Comparison of ENCODE assay signal across 8 cellular contexts in the genomic region with DNA sequence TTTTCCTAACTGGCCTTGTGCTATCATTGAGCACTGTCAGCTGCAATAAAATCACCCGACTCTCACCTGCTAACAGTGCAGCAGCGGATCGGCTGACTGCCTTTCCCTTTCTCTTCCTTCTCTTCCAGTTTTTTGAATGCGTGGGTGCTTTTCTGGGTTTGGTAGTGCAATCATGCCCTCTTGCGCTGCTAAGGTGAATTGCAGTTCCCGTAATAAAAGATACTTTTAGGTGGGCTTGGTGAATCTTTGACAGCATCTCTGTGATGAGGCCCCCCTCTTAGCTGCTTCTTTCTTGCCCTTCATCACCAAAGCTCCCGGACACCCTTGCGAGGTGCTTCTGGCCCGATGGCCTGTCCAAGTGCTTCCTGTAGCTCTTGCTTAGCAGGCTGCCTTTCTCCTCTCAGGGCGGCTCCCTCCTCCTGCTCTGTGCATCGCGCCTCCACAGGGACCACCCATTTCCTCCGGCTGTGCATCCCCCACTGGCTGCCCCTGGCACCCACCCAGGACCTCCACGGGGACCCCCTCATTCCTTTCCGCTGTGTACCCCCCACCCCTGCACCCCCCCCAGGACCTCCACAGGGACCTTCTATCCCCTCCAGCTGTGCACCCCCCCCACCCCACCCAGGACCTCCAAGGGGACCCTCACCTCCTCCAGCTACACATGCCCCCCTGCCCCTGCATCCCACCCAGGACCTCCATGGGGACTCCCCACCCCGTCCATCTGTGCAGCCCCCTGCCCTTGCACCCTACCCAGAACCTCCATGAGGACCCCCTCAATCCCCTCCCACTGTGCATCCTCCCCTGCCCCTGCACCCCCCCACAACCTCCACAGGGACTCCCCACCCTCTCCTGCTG. TPM values are rescaled to one million over a fixed set of nuclear protein-coding genes. Genes with fewer than 3 reads are reported as not detected.
A peak's percentile ranks its signal among the peaks of the same experiment; 100 is the strongest.
DNase-seq lines count a peak whose midpoint lies in the region; ATAC-seq and TF ChIP-seq lines count a peak whose summit lies in the region.

No MANE protein-coding gene starts in this region.

- TF ChIP-seq POLR2A in gastroesophageal sphincter (IDR thresholded peaks at IDR 0.05) = no peak

- peak; percentile 32 for ATAC-seq in gastroesophageal sphincter
- ATAC-seq in HG02798 (IDR thresholded peaks at IDR 0.05; ENCODE audit: poor library complexity, unreplicated experiment) = no peak
- no peak for ATAC-seq in GM18517 (IDR thresholded peaks at IDR 0.05; ENCODE audit: unreplicated experiment)

- CTCF ChIA-PET in Caco-2 (lab: Charles Lee) = interaction anchor here (1.0 to 2.6 kb wide), 5 partner anchors 24 to 82 kb away, joined by 3 to 13 read pairs (median 5); a partner anchor contains a TSS
- CTCF ChIA-PET in PC-9 (lab: Charles Lee) = interaction anchor here (0.5 to 1.4 kb wide), 6 partner anchors 85 to 1613 kb away, joined by 3 to 12 read pairs (median 4); no protein-coding TSS in a partner anchor

- no peaks in the 10 kb centered on the region for H3K9me3 Mint-ChIP-seq in Caco-2 (ENCODE audit: unreplicated experiment)
- no peaks in the 10 kb centered on the region for H3K9me3 Mint-ChIP-seq in activated naive CD4-positive, alpha-beta T cell treated with anti-CD3 and anti-CD28 coated beads, Interleukin-2, amount 50 U/mL, for 24 hours
- H3K9me3 Mint-ChIP-seq in osteocyte (ENCODE audit: unreplicated experiment) = no peaks in the 10 kb centered on the region

- H3K36me3 Mint-ChIP-seq in Caco-2 (ENCODE audit: insufficient read depth, unreplicated experiment) (peaks cover 16% of the 10 kb centered on the region), osteocyte (ENCODE audit: unreplicated experiment) (peaks cover 4% of the 10 kb centered on the region)
- no peaks in the 10 kb centered on the region for H3K36me3 Mint-ChIP-seq in activated naive CD4-positive, alpha-beta T cell treated with anti-CD3 and anti-CD28 coated beads, Interleukin-2, amount 50 U/mL, for 24 hours

- POLR2A ChIA-PET in Caco-2 (lab: Charles Lee) = no interaction called here
- POLR2A ChIA-PET in PC-9 (lab: Charles Lee; ENCODE audit: unreplicated experiment) = no interaction called here

- peak overlapping the region; percentile 63 for H3K4me2 ChIP-seq in PC-9

- no peak overlapping the region for H3K4me3 Mint-ChIP-seq in Caco-2 (ENCODE audit: unreplicated experiment)
- H3K4me3 Mint-ChIP-seq in activated naive CD4-positive, alpha-beta T cell treated with anti-CD3 and anti-CD28 coated beads, Interleukin-2, amount 50 U/mL, for 24 hours = peak overlapping the region; percentile 54
- no peak overlapping the region for H3K4me3 Mint-ChIP-seq in osteocyte (ENCODE audit: unreplicated experiment)

- 0 to 4% methylated on average over 5 to 10 of the region's 16 CpGs for WGBS in gastroesophageal sphincter (ENCODE audit: low coverage in 1 of 2), 2 donors

- no peak for TF ChIP-seq EP300 in gastroesophageal sphincter (IDR thresholded peaks at IDR 0.05)

- no peak overlapping the region for H3K4me3 ChIP-seq in Caco-2 (ENCODE audit: low read depth, low read length)
- H3K4me3 ChIP-seq in Jurkat, Clone E6-1 (ENCODE audit: low read length) = no peak overlapping the region
- H3K4me3 ChIP-seq in PC-9 = no peak overlapping the region
- H3K4me3 ChIP-seq in gastroesophageal sphincter = peak overlapping the region in 1 of 2 donors; percentile 36

- H3K27me3 Mint-ChIP-seq in Caco-2 (ENCODE audit: insufficient read depth, unreplicated experiment) (peaks cover 7% of the 10 kb centered on the region), osteocyte (ENCODE audit: unreplicated experiment) (peaks cover 35% of the 10 kb centered on the region)
- peaks cover 4% of the 10 kb centered on the region for H3K27me3 Mint-ChIP-seq in activated naive CD4-positive, alpha-beta T cell treated with anti-CD3 and anti-CD28 coated beads, Interleukin-2, amount 50 U/mL, for 24 hours

- H3K79me2 ChIP-seq in PC-9 (ENCODE audit: low read depth) = no peaks in the 10 kb centered on the region

- H3K27ac ChIP-seq in PC-9 (no peak overlapping the region), gastroesophageal sphincter (peak overlapping the region in 1 of 4 donors; percentile 14)

- no peaks in the 10 kb centered on the region for H3K9me2 ChIP-seq in PC-9 (ENCODE audit: insufficient read depth)

- BruUV-seq in Caco-2 (replicated peaks; lab: Mats Ljungman, UMichigan) = no TSS peak
- BruUV-seq in PC-9 (replicated peaks; lab: Mats Ljungman, UMichigan) = no TSS peak

- H2AFZ ChIP-seq in PC-9 = no peak overlapping the region

- H3K9me3 ChIP-seq in Caco-2 (no peaks in the 10 kb centered on the region), PC-9 (ENCODE audit: insufficient read depth, low read depth) (no peaks in the 10 kb centered on the region), gastroesophageal sphincter (no peaks in the 10 kb centered on the region)

- no peaks in the 10 kb centered on the region for H3K27me3 ChIP-seq in Caco-2 (replicated peaks; ENCODE audit: control insufficient read depth, insufficient read depth, low read length)
- H3K27me3 ChIP-seq in PC-9 (ENCODE audit: insufficient read depth, low read depth) = peaks cover 34% of the 10 kb centered on the region; the same call in 1 of the 2 replicates
- H3K27me3 ChIP-seq in gastroesophageal sphincter = no peaks in the 10 kb centered on the region

- H3K4me1 Mint-ChIP-seq in Caco-2 (ENCODE audit: low read depth, unreplicated experiment) (peaks cover 23% of the 10 kb centered on the region), osteocyte (ENCODE audit: unreplicated experiment) (peaks cover 4% of the 10 kb centered on the region)
- H3K4me1 Mint-ChIP-seq in activated naive CD4-positive, alpha-beta T cell treated with anti-CD3 and anti-CD28 coated beads, Interleukin-2, amount 50 U/mL, for 24 hours = peaks cover 10% of the 10 kb centered on the region

- DNase-seq in Caco-2 = peak in 1 of 2 experiments; percentile 55
- DNase-seq in Jurkat, Clone E6-1 (ENCODE audit: low read depth, low spot score) = peak; percentile 49
- peak in 1 of 2 experiments; percentile 47 for DNase-seq in PC-9
- DNase-seq in osteocyte (ENCODE audit: extremely low spot score, unreplicated experiment) = no peak

- H3K27ac Mint-ChIP-seq in Caco-2 (ENCODE audit: unreplicated experiment) (no peak overlapping the region), osteocyte (ENCODE audit: unreplicated experiment) (no peak overlapping the region)
- H3K27ac Mint-ChIP-seq in activated naive CD4-positive, alpha-beta T cell treated with anti-CD3 and anti-CD28 coated beads, Interleukin-2, amount 50 U/mL, for 24 hours = no peak overlapping the region

- H4K20me1 ChIP-seq in PC-9 (ENCODE audit: insufficient read depth) = peaks cover 3% of the 10 kb centered on the region; the same call in 1 of the 2 replicates

- peaks cover 5% of the 10 kb centered on the region; the same call in 1 of the 2 replicates for H3F3A ChIP-seq in PC-9 (ENCODE audit: insufficient read depth, low read depth)

- TF ChIP-seq CTCF in Caco-2 (IDR thresholded peaks at IDR 0.05; ENCODE audit: insufficient read depth in 1 of 2, low read depth in 1 of 2, low read length in 1 of 2, severe bottlenecking in 1 of 2, unreplicated experiment in 1 of 2) = peak; percentile 82 to 85
- peak; percentile 96 for TF ChIP-seq CTCF in PC-9 (conservative IDR thresholded peaks at IDR 0.05)
- peak in 3 of 4 experiments; percentile 91 to 94 (median 93) for TF ChIP-seq CTCF in gastroesophageal sphincter (IDR thresholded peaks at IDR 0.05)
- TF ChIP-seq CTCF in osteocyte (IDR thresholded peaks at IDR 0.05) = peak; percentile 84

- peaks cover 14% of the 10 kb centered on the region for H3K4me1 ChIP-seq in Caco-2
- no peaks in the 10 kb centered on the region for H3K4me1 ChIP-seq in PC-9 (replicated peaks; ENCODE audit: insufficient read depth)
- peaks cover 0 to 56% (median 22%) of the 10 kb centered on the region in 3 donors for H3K4me1 ChIP-seq in gastroesophageal sphincter

- intact Hi-C loops in Caco-2 (cut with micrococcal nuclease; ENCODE audit: unreplicated experiment) (loop anchor here (1.0 to 5.0 kb wide), 5 partner anchors 24 to 755 kb away; no protein-coding TSS in a partner anchor), PC-9 (cut with micrococcal nuclease; ENCODE audit: unreplicated experiment) (loop anchor here (1.0 to 10.0 kb wide), 7 partner anchors 24 to 1507 kb away; a partner anchor contains a TSS)

- H3K36me3 ChIP-seq in Caco-2 (ENCODE audit: control insufficient read depth, insufficient read depth, low read length) = no peaks in the 10 kb centered on the region
- no peaks in the 10 kb centered on the region for H3K36me3 ChIP-seq in PC-9 (ENCODE audit: low read depth)
- no peaks in the 10 kb centered on the region for H3K36me3 ChIP-seq in gastroesophageal sphincter

RNA-seq across cellular contexts. Expression of a gene that starts 50.8 kb away (rescaled TPM):
- total RNA-seq in Caco-2 (2022) (1,713 and 1,899 TPM in 2 replicates), PC-9 (2021) (1,195 and 1,662 TPM in 2 replicates), gastroesophageal sphincter (100 to 1,000 TPM; 679 to 924 (median 775) TPM), osteocyte (1,247 and 1,287 TPM in 2 replicates)
- polyA plus RNA-seq in Jurkat, Clone E6-1 (2012; ENCODE audit: insufficient read depth, insufficient read length) = 4,911 TPM
